13 cellular contexts compared by ENCODE assay signal in genomic region chr18:44651453-44651852, GRCh38. TPM values are rescaled to one million over a fixed set of nuclear protein-coding genes. Genes with fewer than 3 reads are reported as not detected.
DNase-seq lines count a peak whose midpoint lies in the region; FAIRE-seq and TF ChIP-seq lines count a peak whose summit lies in the region.
"Had no signal": no experiment of that assay in that cellular context is flagged by ENCODE, and none has a peak within 500 bp of the region (broad histone marks: within the 10 kb centered on the region; RNA-seq: fewer than 3 reads in every experiment).

No MANE protein-coding gene starts in this region.

- TF ChIP-seq CTCF in endothelial cell of umbilical vein (IDR thresholded peaks at IDR 0.05; ENCODE audit: extremely low read depth in 1 of 2, insufficient read depth in 1 of 2, low read depth in 1 of 2, low read length in 2 of 2) (no peak), spleen (IDR thresholded peaks at IDR 0.05 in 8 of 11, conservative IDR thresholded peaks at IDR 0.05 in 3 of 11) (no peak)

- no peaks in the 10 kb centered on the region for H3K9me1 ChIP-seq in endothelial cell of umbilical vein (replicated peaks; ENCODE audit: control insufficient read depth, extremely low read depth, insufficient read depth, low read length)

- no peak overlapping the region for H2AFZ ChIP-seq in endothelial cell of umbilical vein (ENCODE audit: low read depth, low read length)

- H3K27me3 Mint-ChIP-seq in activated naive CD4-positive, alpha-beta T cell treated with anti-CD3 and anti-CD28 coated beads, Interleukin-2, amount 10 ng/mL, durations not matched to agents 7 days and 5 days = no peaks in the 10 kb centered on the region
- H3K27me3 Mint-ChIP-seq: CD4-positive, alpha-beta T cell had no signal

- intact Hi-C loops in endothelial cell of umbilical vein (cut with micrococcal nuclease) = no loop called here
- intact Hi-C loops in spleen (cut with DNase I; ENCODE audit: low total_unique reads) = no loop called here

- no peaks in the 10 kb centered on the region for H3K9me3 Mint-ChIP-seq in activated naive CD4-positive, alpha-beta T cell treated with anti-CD3 and anti-CD28 coated beads, Interleukin-2, amount 10 ng/mL, durations not matched to agents 7 days and 5 days
- H3K9me3 Mint-ChIP-seq: CD4-positive, alpha-beta T cell had no signal

- POLR2A ChIA-PET in endothelial cell of umbilical vein (lab: Charles Lee) = no interaction called here

- H3K27me3 ChIP-seq in endothelial cell of umbilical vein (ENCODE audit: control insufficient read depth in 2 of 2, insufficient read depth in 2 of 2, low read length in 2 of 2) (no peaks in the 10 kb centered on the region), spleen (replicated peaks in 1 of 7) (no peaks in the 10 kb centered on the region)
- H3K27me3 ChIP-seq: ascending aorta had no signal

- CTCF ChIA-PET in endothelial cell of umbilical vein (lab: Charles Lee) = no interaction called here
- CTCF ChIA-PET in activated naive CD4-positive, alpha-beta T cell treated with anti-CD3 and anti-CD28 coated beads, Interleukin-2, amount 10 ng/mL, durations not matched to agents 7 days and 5 days (lab: Charles Lee) = no interaction called here

- TF ChIP-seq POLR2A in endothelial cell of umbilical vein (IDR thresholded peaks at IDR 0.05; ENCODE audit: low read depth, low read length) (no peak), spleen (IDR thresholded peaks at IDR 0.05) (no peak)

- 14 to 30% methylated on average over 3 to 4 of the region's 6 CpGs for WGBS in mesodermal cell (ENCODE audit: insufficient coverage in 2 of 2), 2 experiments
- 52 to 75% (median 71%) methylated on average over 6 of the region's 6 CpGs for WGBS in spleen, 5 donors

- H4K20me1 ChIP-seq in endothelial cell of umbilical vein (replicated peaks; ENCODE audit: control insufficient read depth, extremely low read depth, insufficient read depth, low read length) = no peaks in the 10 kb centered on the region

- peak; percentile 45 for DNase-seq in AG08395 (ENCODE audit: low spot score)
- peak; percentile 87 for DNase-seq in M059J (ENCODE audit: low read depth)
- peak; percentile 30 for DNase-seq in endothelial cell of umbilical vein (ENCODE audit: low read depth, low spot score)
- DNase-seq in activated naive CD4-positive, alpha-beta T cell treated with anti-CD3 and anti-CD28 coated beads, Interleukin-2, amount 10 ng/mL, durations not matched to agents 7 days and 5 days = no peak
- no peak for DNase-seq in spleen
- DNase-seq in SKM-1 (lab: John Stamatoyannopoulos, UW; ENCODE audit: unreplicated experiment) = no peak
- no peak for DNase-seq in NCI-H1930 (lab: John Stamatoyannopoulos, UW)
- DNase-seq: activated CD8-positive, alpha-beta T cell treated with anti-CD3 and anti-CD28 coated beads, Interleukin-2, amount 10 ng/mL, durations not matched to agents 7 days and 5 days; CD4-positive, alpha-beta T cell; GOT3; NCI-H1694 treated with DMSO at 0.1 percent for 48 hours had no signal

- H3K4me2 ChIP-seq in endothelial cell of umbilical vein (ENCODE audit: insufficient read depth, low read length) = no peak overlapping the region

- H3K4me1 ChIP-seq in endothelial cell of umbilical vein (ENCODE audit: control insufficient read depth, extremely low read depth, insufficient read depth, low read length) (no peaks in the 10 kb centered on the region), mesodermal cell (ENCODE audit: control insufficient read depth, insufficient read depth, low read length, poor library complexity, severe bottlenecking) (peaks cover 26% of the 10 kb centered on the region), spleen (no peaks in the 10 kb centered on the region)

- no peaks in the 10 kb centered on the region for H3K79me2 ChIP-seq in endothelial cell of umbilical vein (ENCODE audit: control insufficient read depth, insufficient read depth, low read length)

- H3K27ac Mint-ChIP-seq in activated naive CD4-positive, alpha-beta T cell treated with anti-CD3 and anti-CD28 coated beads, Interleukin-2, amount 10 ng/mL, durations not matched to agents 7 days and 5 days = no peak overlapping the region
- H3K27ac Mint-ChIP-seq: activated CD8-positive, alpha-beta T cell treated with anti-CD3 and anti-CD28 coated beads, Interleukin-2, amount 10 ng/mL, durations not matched to agents 7 days and 5 days; CD4-positive, alpha-beta T cell had no signal

- H3K9me3 ChIP-seq in endothelial cell of umbilical vein (replicated peaks; ENCODE audit: control insufficient read depth, insufficient read depth, low read length) = no peaks in the 10 kb centered on the region
- no peaks in the 10 kb centered on the region for H3K9me3 ChIP-seq in mesodermal cell (ENCODE audit: control insufficient read depth, low read length)
- no peaks in the 10 kb centered on the region for H3K9me3 ChIP-seq in spleen
- H3K9me3 ChIP-seq: ascending aorta had no signal

- H3K36me3 Mint-ChIP-seq in activated naive CD4-positive, alpha-beta T cell treated with anti-CD3 and anti-CD28 coated beads, Interleukin-2, amount 10 ng/mL, durations not matched to agents 7 days and 5 days = no peaks in the 10 kb centered on the region

- H3K4me1 Mint-ChIP-seq in activated naive CD4-positive, alpha-beta T cell treated with anti-CD3 and anti-CD28 coated beads, Interleukin-2, amount 10 ng/mL, durations not matched to agents 7 days and 5 days = no peaks in the 10 kb centered on the region

- no peaks in the 10 kb centered on the region for H3K36me3 ChIP-seq in endothelial cell of umbilical vein (ENCODE audit: control insufficient read depth in 2 of 2, extremely low read depth in 1 of 2, insufficient read depth in 2 of 2, low read length in 2 of 2)
- no peaks in the 10 kb centered on the region for H3K36me3 ChIP-seq in mesodermal cell (ENCODE audit: control insufficient read depth, insufficient read depth, low read length)
- H3K36me3 ChIP-seq in spleen = no peaks in the 10 kb centered on the region
- H3K36me3 ChIP-seq: ascending aorta had no signal

- no peak for FAIRE-seq in endothelial cell of umbilical vein (lab: Jason Lieb, UNC)

- no TSS peak for BruUV-seq in endothelial cell of umbilical vein (replicated peaks; lab: Mats Ljungman, UMichigan)

- no peak overlapping the region for H3K9ac ChIP-seq in endothelial cell of umbilical vein (replicated peaks; ENCODE audit: extremely low read depth, insufficient read depth, low read length)

- no peak overlapping the region for H3K4me3 ChIP-seq in endothelial cell of umbilical vein (replicated peaks in 1 of 3; ENCODE audit: insufficient read depth in 1 of 3, low read depth in 1 of 3, low read length in 3 of 3)
- H3K4me3 ChIP-seq in mesodermal cell (ENCODE audit: extremely low read depth, insufficient read depth, low read length, poor library complexity, severe bottlenecking) = no peak overlapping the region
- no peak overlapping the region for H3K4me3 ChIP-seq in spleen
- H3K4me3 ChIP-seq: ascending aorta had no signal

- dilution Hi-C loops in endothelial cell of umbilical vein (cut with MboI; ENCODE audit: extremely low pct_ligation_motif_present, low sequenced_read_pairs) = no loop called here

- H3K4me3 Mint-ChIP-seq in activated naive CD4-positive, alpha-beta T cell treated with anti-CD3 and anti-CD28 coated beads, Interleukin-2, amount 10 ng/mL, durations not matched to agents 7 days and 5 days = no peak overlapping the region
- H3K4me3 Mint-ChIP-seq: activated CD8-positive, alpha-beta T cell treated with anti-CD3 and anti-CD28 coated beads, Interleukin-2, amount 10 ng/mL, durations not matched to agents 7 days and 5 days; CD4-positive, alpha-beta T cell had no signal

- no peak overlapping the region for H3K27ac ChIP-seq in endothelial cell of umbilical vein (ENCODE audit: insufficient read depth, low read depth, low read length)
- peak overlapping the region; percentile 85 for H3K27ac ChIP-seq in mesodermal cell (ENCODE audit: low read depth, low read length, severe bottlenecking)
- H3K27ac ChIP-seq in spleen = no peak overlapping the region
- H3K27ac ChIP-seq: ascending aorta had no signal

TF ChIP-seq in endothelial cell of umbilical vein, 7 proteins besides CTCF, POLR2A, EP300 and RAD21:
- TF ChIP-seq EZH2 (IDR thresholded peaks at IDR 0.05; ENCODE audit: borderline replicate concordance, low read depth, low read length, severe bottlenecking) = no peak
- peak; percentile 56 for TF ChIP-seq GATA2 (IDR thresholded peaks at IDR 0.05; ENCODE audit: insufficient read depth, insufficient read length, low read depth, low read length)
TF ChIP-seq in endothelial cell of umbilical vein: peak in this region for 1.

RNA-seq across cellular contexts. Expression of gene SETBP1, which starts 29.2 kb away (rescaled TPM):
- 1.9 and 4.1 TPM in 2 replicates for total RNA-seq in M059J (2014; rRNA removed; shearing (Covaris generic))
- 3.1 and 4.2 TPM in 2 replicates for total RNA-seq in endothelial cell of umbilical vein
- 0.72 and 0.76 TPM in 2 replicates for polyA plus RNA-seq in endothelial cell of umbilical vein
- polyA plus RNA-seq in endothelial cell of umbilical vein (2011; cell fraction: cytosol; rRNA removed) = 0.67 and 0.68 TPM in 2 replicates
- 3.1 and 4.4 TPM in 2 replicates for polyA plus RNA-seq in endothelial cell of umbilical vein (2011; cell fraction: nucleus; rRNA removed)
- polyA plus RNA-seq in endothelial cell of umbilical vein (2012) = 0.16 and 0.33 TPM in 2 replicates
- 5.2 and 6.0 TPM in 2 replicates for polyA minus RNA-seq in endothelial cell of umbilical vein
- 1.3 TPM for polyA minus RNA-seq in endothelial cell of umbilical vein (2011; cell fraction: cytosol; rRNA and poly(A)+ RNA removed)
- polyA minus RNA-seq in endothelial cell of umbilical vein (2011; cell fraction: nucleus; rRNA and poly(A)+ RNA removed) = 10.0 and 11.3 TPM in 2 replicates
- polyA plus RNA-seq in mesodermal cell (2013, experiment 1 of 2) = 10.7 TPM
- 8.6 TPM for polyA plus RNA-seq in mesodermal cell (2013, experiment 2 of 2)
- 10 to 100 TPM; 24.2 to 50.7 (median 39.8) TPM for total RNA-seq in spleen
- polyA plus RNA-seq in spleen = 1 to 10 TPM; 2.0 to 3.7 (median 3.4) TPM

Comparison
In these comparisons a context has a peak if more than half of its experiments do, and no peak if none do; other contexts are left out.
1. DNase-seq: peak in AG08395 (single experiment), M059J (single experiment) and endothelial cell of umbilical vein (single experiment); none in activated naive CD4-positive, alpha-beta T cell treated with anti-CD3 and anti-CD28 coated beads, Interleukin-2, amount 10 ng/mL, durations not matched to agents 7 days and 5 days (single experiment), spleen (single experiment), SKM-1 (single experiment) and NCI-H1930 (0 of 2).